ENCODE assay signal across 8 cellular contexts in the genomic region with DNA sequence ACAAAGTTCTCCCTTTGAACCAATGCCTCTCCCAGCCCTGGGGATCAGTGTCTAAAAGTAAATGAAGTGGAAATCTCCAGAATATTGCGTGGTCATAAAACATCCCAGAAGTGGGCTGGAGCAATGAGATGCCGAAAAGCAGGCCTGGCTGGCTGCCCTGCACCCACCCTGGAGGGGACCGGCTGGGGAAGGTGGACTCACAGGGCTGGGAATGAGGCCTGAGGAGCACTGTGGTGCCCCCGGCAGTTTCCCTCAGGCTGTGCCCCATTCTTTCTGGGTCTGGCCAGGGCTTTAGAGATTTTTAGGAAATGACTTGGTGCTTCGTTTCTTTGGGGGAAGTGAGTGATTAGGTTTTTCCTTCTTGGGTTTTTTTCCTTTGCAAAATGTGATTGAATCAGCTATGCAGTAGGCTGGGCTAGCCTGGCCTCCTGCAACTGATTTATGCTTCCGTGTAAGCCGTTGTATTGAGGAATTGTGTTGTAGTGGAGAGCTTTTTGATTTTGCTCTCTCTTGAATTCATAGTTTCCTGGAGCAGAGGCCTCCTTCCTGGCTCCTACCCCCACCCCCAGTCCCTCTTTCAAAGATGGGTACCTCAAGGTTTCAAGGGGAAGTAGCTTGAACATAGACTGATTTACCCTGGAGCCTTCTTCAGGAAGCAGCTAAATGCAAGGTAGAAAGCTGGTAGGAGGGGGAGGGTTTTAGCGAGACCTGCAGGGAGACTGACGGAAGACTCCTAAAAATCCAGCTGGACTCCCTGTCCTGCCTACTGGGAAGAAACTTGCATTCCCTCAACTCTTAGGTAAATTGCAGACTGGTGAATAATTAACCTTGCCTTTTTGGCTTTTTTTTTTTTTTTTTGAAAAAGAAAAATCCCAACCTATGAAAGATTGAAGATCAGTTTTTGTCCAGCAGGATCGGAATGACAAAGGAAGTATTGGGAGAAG.
DNase-seq lines count a peak whose midpoint lies in the region; ATAC-seq, FAIRE-seq and TF ChIP-seq lines count a peak whose summit lies in the region.

No MANE protein-coding gene starts in this region.

- no peaks in the 10 kb centered on the region for H3K36me3 Mint-ChIP-seq in brain
- H3K36me3 Mint-ChIP-seq in stimulated activated memory B cell treated with anti-CD40 and anti-IgM and Interleukin-4, amounts not matched to agents 10 μg/mL and 1 μg/mL and 100 μg/mL, for 72 hours = no peaks in the 10 kb centered on the region

- H3K9ac ChIP-seq in HUES64 (ENCODE audit: low read depth, low read length) = no peak overlapping the region

- H3K36me3 ChIP-seq in HUES64 (ENCODE audit: insufficient read depth, low read length) = no peaks in the 10 kb centered on the region
- H3K36me3 ChIP-seq in mesodermal cell (ENCODE audit: control insufficient read depth, insufficient read depth, low read length) = peaks cover 39% of the 10 kb centered on the region

- FAIRE-seq in frontal cortex (lab: Jason Lieb, UNC) = no peak

- H3K4me1 ChIP-seq in HUES64 (ENCODE audit: insufficient read depth, low read length) = peaks cover 46% of the 10 kb centered on the region
- H3K4me1 ChIP-seq in mesodermal cell (ENCODE audit: control insufficient read depth, insufficient read depth, low read length, poor library complexity, severe bottlenecking) = peaks cover 50% of the 10 kb centered on the region

- H3K27ac Mint-ChIP-seq in brain = peak overlapping the region in 3 of 5 experiments; percentile 17 to 54 (median 38)
- H3K27ac Mint-ChIP-seq in stimulated activated memory B cell treated with anti-CD40 and anti-IgM and Interleukin-4, amounts not matched to agents 10 μg/mL and 1 μg/mL and 100 μg/mL, for 72 hours = no peak overlapping the region

- ATAC-seq in stimulated activated memory B cell treated with anti-CD40 and anti-IgM and Interleukin-4, amounts not matched to agents 10 μg/mL and 1 μg/mL and 100 μg/mL, for 72 hours = no peak

- peaks cover 32% of the 10 kb centered on the region for H3K4me1 Mint-ChIP-seq in brain
- peaks cover 24% of the 10 kb centered on the region for H3K4me1 Mint-ChIP-seq in stimulated activated memory B cell treated with anti-CD40 and anti-IgM and Interleukin-4, amounts not matched to agents 10 μg/mL and 1 μg/mL and 100 μg/mL, for 72 hours

- H3K27ac ChIP-seq in HUES64 (ENCODE audit: low read depth, low read length) (no peak overlapping the region), mesodermal cell (ENCODE audit: low read depth, low read length, severe bottlenecking) (peak overlapping the region; percentile 45)

- H3K9me3 ChIP-seq in HUES64 (ENCODE audit: insufficient read depth, low read depth, low read length) = no peaks in the 10 kb centered on the region
- H3K9me3 ChIP-seq in mesodermal cell (ENCODE audit: control insufficient read depth, low read length) = no peaks in the 10 kb centered on the region

- DNase-seq in ACHN (peak; percentile 37), frontal cortex (ENCODE audit: low spot score in 2 of 2) (no peak), NCI-H2227 (lab: John Stamatoyannopoulos, UW; ENCODE audit: unreplicated experiment) (no peak)
- no peak for DNase-seq in NK-92 treated with Interleukin-12 subunit alpha and Interleukin-12 subunit beta, amount 100 ng/mL, for 24 hours (lab: John Stamatoyannopoulos, UW)

- H3K4me3 ChIP-seq in HUES64 (ENCODE audit: low read length) (0 out of 2 replicates have a peak overlapping the region, but pooled peaks have one; percentile 6), mesodermal cell (ENCODE audit: extremely low read depth, insufficient read depth, low read length, poor library complexity, severe bottlenecking) (peak overlapping the region; percentile 57)

- peak overlapping the region; percentile 17 to 82 (median 77) for H3K4me3 Mint-ChIP-seq in brain
- no peak overlapping the region for H3K4me3 Mint-ChIP-seq in stimulated activated memory B cell treated with anti-CD40 and anti-IgM and Interleukin-4, amounts not matched to agents 10 μg/mL and 1 μg/mL and 100 μg/mL, for 72 hours

- in situ Hi-C loops in ACHN (cut with HindIII; ENCODE audit: low pct_ligation_motif_present, low pct_unique_long_range_greater_than_20kb, low sequenced_read_pairs) = no loop called here

- 47% methylated on average over 10 of the region's 10 CpGs for WGBS in HUES64
- WGBS in mesodermal cell (ENCODE audit: insufficient coverage in 2 of 2), 2 experiments = 63 to 70% methylated on average over 5 to 8 of the region's 10 CpGs

- no peak for TF ChIP-seq CTCF in brain (conservative IDR thresholded peaks at IDR 0.05)

- peaks cover 0 to 10% (median 0%) of the 10 kb centered on the region in 5 experiments for H3K9me3 Mint-ChIP-seq in brain
- no peaks in the 10 kb centered on the region for H3K9me3 Mint-ChIP-seq in stimulated activated memory B cell treated with anti-CD40 and anti-IgM and Interleukin-4, amounts not matched to agents 10 μg/mL and 1 μg/mL and 100 μg/mL, for 72 hours

- H3K27me3 Mint-ChIP-seq in brain = peaks cover 71% of the 10 kb centered on the region
- H3K27me3 Mint-ChIP-seq in stimulated activated memory B cell treated with anti-CD40 and anti-IgM and Interleukin-4, amounts not matched to agents 10 μg/mL and 1 μg/mL and 100 μg/mL, for 72 hours = no peaks in the 10 kb centered on the region

- H3K27me3 ChIP-seq in HUES64 (ENCODE audit: insufficient read depth, low read length) = peaks cover 47% of the 10 kb centered on the region
